ENCODE assay signal across 1 cellular context in the genomic region with DNA sequence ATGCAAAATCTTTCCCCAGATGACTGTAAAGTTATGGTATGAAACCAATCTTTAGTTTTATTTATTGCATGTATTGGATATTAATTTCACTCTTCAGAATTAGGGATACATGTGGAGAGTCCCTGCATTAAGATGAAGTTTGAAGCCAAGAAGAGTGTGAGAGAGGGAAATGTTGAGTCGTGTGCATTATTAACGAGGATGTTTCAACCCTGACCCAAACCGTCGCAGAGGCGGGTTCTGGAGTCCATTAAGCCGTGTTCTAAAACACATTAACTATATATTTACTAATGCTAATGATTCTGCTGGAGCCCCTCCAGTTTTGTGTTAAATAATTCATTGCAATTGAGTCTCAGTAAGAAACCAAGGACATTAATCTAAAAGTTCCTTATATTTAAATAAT.
TF ChIP-seq lines count a peak whose summit lies in the region.

No MANE protein-coding gene starts in this region.

TF ChIP-seq in GM23338, 12 proteins besides CTCF, POLR2A, EP300 and RAD21 (continued from another document):
- TF ChIP-seq, protein P1, sequence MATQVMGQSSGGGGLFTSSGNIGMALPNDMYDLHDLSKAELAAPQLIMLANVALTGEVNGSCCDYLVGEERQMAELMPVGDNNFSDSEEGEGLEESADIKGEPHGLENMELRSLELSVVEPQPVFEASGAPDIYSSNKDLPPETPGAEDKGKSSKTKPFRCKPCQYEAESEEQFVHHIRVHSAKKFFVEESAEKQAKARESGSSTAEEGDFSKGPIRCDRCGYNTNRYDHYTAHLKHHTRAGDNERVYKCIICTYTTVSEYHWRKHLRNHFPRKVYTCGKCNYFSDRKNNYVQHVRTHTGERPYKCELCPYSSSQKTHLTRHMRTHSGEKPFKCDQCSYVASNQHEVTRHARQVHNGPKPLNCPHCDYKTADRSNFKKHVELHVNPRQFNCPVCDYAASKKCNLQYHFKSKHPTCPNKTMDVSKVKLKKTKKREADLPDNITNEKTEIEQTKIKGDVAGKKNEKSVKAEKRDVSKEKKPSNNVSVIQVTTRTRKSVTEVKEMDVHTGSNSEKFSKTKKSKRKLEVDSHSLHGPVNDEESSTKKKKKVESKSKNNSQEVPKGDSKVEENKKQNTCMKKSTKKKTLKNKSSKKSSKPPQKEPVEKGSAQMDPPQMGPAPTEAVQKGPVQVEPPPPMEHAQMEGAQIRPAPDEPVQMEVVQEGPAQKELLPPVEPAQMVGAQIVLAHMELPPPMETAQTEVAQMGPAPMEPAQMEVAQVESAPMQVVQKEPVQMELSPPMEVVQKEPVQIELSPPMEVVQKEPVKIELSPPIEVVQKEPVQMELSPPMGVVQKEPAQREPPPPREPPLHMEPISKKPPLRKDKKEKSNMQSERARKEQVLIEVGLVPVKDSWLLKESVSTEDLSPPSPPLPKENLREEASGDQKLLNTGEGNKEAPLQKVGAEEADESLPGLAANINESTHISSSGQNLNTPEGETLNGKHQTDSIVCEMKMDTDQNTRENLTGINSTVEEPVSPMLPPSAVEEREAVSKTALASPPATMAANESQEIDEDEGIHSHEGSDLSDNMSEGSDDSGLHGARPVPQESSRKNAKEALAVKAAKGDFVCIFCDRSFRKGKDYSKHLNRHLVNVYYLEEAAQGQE (IDR thresholded peaks at IDR 0.05; ENCODE audit: unreplicated experiment): no peak
- TF ChIP-seq POLR2AphosphoS5 (IDR thresholded peaks at IDR 0.05; ENCODE audit: low read depth) (no peak), NANOG (IDR thresholded peaks at IDR 0.05; ENCODE audit: borderline replicate concordance) (no peak)
